ENCODE assay signal across 12 cellular contexts in the genomic region with DNA sequence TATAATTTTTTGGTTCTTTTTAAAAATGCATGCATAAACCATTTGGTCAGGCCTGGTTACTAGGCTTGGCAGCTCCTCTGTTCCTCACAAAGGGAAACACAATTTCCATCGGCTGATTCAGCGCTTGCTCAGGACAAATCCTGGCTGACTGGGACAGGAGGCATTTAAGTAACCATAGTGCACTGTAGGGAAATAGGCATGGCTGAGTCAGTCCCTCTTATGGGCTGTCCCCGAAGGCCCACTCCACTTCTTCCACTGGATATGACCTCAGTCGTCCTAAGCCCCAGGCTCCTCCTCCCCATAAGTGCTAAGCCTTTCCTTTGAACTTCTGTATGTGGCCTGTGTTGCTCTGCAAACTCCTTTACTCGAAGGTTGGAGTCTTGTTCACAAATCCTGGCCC.
DNase-seq lines count a peak whose midpoint lies in the region; ATAC-seq and TF ChIP-seq lines count a peak whose summit lies in the region.
"Had no signal": no experiment of that assay in that cellular context is flagged by ENCODE, and none has a peak within 500 bp of the region (broad histone marks: within the 10 kb centered on the region; RNA-seq: fewer than 3 reads in every experiment).

No MANE protein-coding gene starts in this region.

- TF ChIP-seq CTCF in cardiac fibroblast (IDR thresholded peaks at IDR 0.05; ENCODE audit: low read depth, low read length) = no peak
- no peak for TF ChIP-seq CTCF in sigmoid colon (IDR thresholded peaks at IDR 0.05)

- 65 to 78% methylated on average over 5 of the region's 5 CpGs for WGBS in sigmoid colon, 2 donors

- no peak overlapping the region for H3K27ac ChIP-seq in sigmoid colon
- H3K27ac ChIP-seq: thoracic aorta had no signal

- H3K27me3 ChIP-seq in sigmoid colon = no peaks in the 10 kb centered on the region

- intact Hi-C loops in sigmoid colon (cut with DNase I) = no loop called here

- TF ChIP-seq EP300 in sigmoid colon (IDR thresholded peaks at IDR 0.05) = no peak

- TF ChIP-seq POLR2A in sigmoid colon (IDR thresholded peaks at IDR 0.05) = no peak

- H3K4me3 ChIP-seq in cardiac fibroblast (replicated peaks in 1 of 2; ENCODE audit: low read depth in 2 of 2, low read length in 2 of 2) (no peak overlapping the region), sigmoid colon (no peak overlapping the region)
- H3K4me3 ChIP-seq: thoracic aorta had no signal

- H3K36me3 ChIP-seq in sigmoid colon = no peaks in the 10 kb centered on the region
- H3K36me3 ChIP-seq: thoracic aorta had no signal

- no peaks in the 10 kb centered on the region for H3K9me3 ChIP-seq in sigmoid colon
- H3K9me3 ChIP-seq: thoracic aorta had no signal

- DNase-seq in AG08396 (ENCODE audit: low spot score) = peak; percentile 70
- peak; percentile 95 for DNase-seq in M059J (ENCODE audit: low read depth)
- peak; percentile 81 to 98 for DNase-seq in cardiac fibroblast (ENCODE audit: low read depth in 2 of 2)
- peak; percentile 89 for DNase-seq in kidney tubule cell (ENCODE audit: low spot score)
- DNase-seq in sigmoid colon = no peak
- no peak for DNase-seq in SKM-1 treated with dmso at 0.1 percent for 144 hours (lab: John Stamatoyannopoulos, UW; ENCODE audit: unreplicated experiment)
- DNase-seq in GM19240 (ENCODE audit: insufficient read length, low spot score) = no peak
- DNase-seq: activated gamma-delta T cell; CD4-positive, CD25-positive, alpha-beta regulatory T cell; NCI-H2171 treated with DMSO at 0.1 percent for 48 hours had no signal

- no peak for ATAC-seq in GM18907 (IDR thresholded peaks at IDR 0.05; ENCODE audit: unreplicated experiment)

- H3K4me1 ChIP-seq in sigmoid colon = peaks cover 0 to 6% (median 0%) of the 10 kb centered on the region in 4 donors

Comparison
In these comparisons a context has a peak if more than half of its experiments do, and no peak if none do; other contexts are left out.
1. DNase-seq: peak in AG08396 (single experiment), M059J (single experiment), cardiac fibroblast (2 of 2) and kidney tubule cell (single experiment); none in sigmoid colon (single experiment), SKM-1 treated with dmso at 0.1 percent for 144 hours (single experiment) and GM19240 (single experiment).